Comparison of ENCODE assay signal across 18 cellular contexts in genomic region chr13:98233127-98233526, GRCh38. TPM values are rescaled to one million over a fixed set of nuclear protein-coding genes. Genes with fewer than 3 reads are reported as not detected.
"Had no signal": no experiment of that assay in that cellular context is flagged by ENCODE, and none has a peak within 500 bp of the region (broad histone marks: within the 10 kb centered on the region; RNA-seq: fewer than 3 reads in every experiment).

No MANE protein-coding gene starts in this region.

- H3K27me3 Mint-ChIP-seq: stimulated activated memory B cell treated with anti-CD40 and anti-IgM and Interleukin-4, amounts not matched to agents 10 μg/mL and 1 μg/mL and 100 μg/mL, for 72 hours had no signal

- H3K9me3 Mint-ChIP-seq: activated naive CD4-positive, alpha-beta T cell treated with anti-CD3 and anti-CD28 coated beads, Interleukin-2, amount 50 U/mL, for 24 hours; activated T-cell treated with anti-CD3 and anti-CD28 coated beads, Interleukin-2, amount 50 U/mL, for 24 hours; natural killer cell treated with Interleukin-12 subunit alpha and Interleukin-12 subunit beta and Interleukin-15 and Interleukin-18, amount 100 ng/mL, for 72 hours; stimulated activated memory B cell treated with anti-CD40 and anti-IgM and Interleukin-4, amounts not matched to agents 10 μg/mL and 1 μg/mL and 100 μg/mL, for 72 hours had no signal

- H3K36me3 Mint-ChIP-seq: activated CD8-positive, alpha-beta memory T cell treated with anti-CD3 and anti-CD28 coated beads, Interleukin-2, amount 10 ng/mL, durations not matched to agents 7 days and 5 days; activated naive CD4-positive, alpha-beta T cell treated with anti-CD3 and anti-CD28 coated beads, Interleukin-2, amount 50 U/mL, for 24 hours; natural killer cell treated with Interleukin-12 subunit alpha and Interleukin-12 subunit beta and Interleukin-15 and Interleukin-18, amount 100 ng/mL, for 72 hours; stimulated activated memory B cell treated with anti-CD40 and anti-IgM and Interleukin-4, amounts not matched to agents 10 μg/mL and 1 μg/mL and 100 μg/mL, for 72 hours had no signal

- DNase-seq: activated CD4-positive, alpha-beta T cell treated with anti-CD3 and anti-CD28 coated beads, Interleukin-2, amount 50 U/mL, for 48 hours; activated CD4-positive, CD25-positive, alpha-beta regulatory T cell treated with anti-CD3 and anti-CD28 coated beads, Interleukin-2, amount 50 U/mL, for 72 hours; activated CD8-positive, alpha-beta memory T cell treated with anti-CD3 and anti-CD28 coated beads, Interleukin-2, amount 10 ng/mL, durations not matched to agents 7 days and 5 days; activated effector memory CD4-positive, alpha-beta T cell treated with Interleukin-2 at 50 U/mL for 16 hours; activated T-cell treated with anti-CD3 and anti-CD28 coated beads, Interleukin-2, amount 50 U/mL, for 24 hours; amygdala; brain microvascular endothelial cell; dermis blood vessel endothelial cell; endodermal cell; left cardiac atrium; mammary epithelial cell; pancreas had no signal

- H3K27ac Mint-ChIP-seq: activated CD8-positive, alpha-beta memory T cell treated with anti-CD3 and anti-CD28 coated beads, Interleukin-2, amount 10 ng/mL, durations not matched to agents 7 days and 5 days; activated naive CD4-positive, alpha-beta T cell treated with anti-CD3 and anti-CD28 coated beads, Interleukin-2, amount 50 U/mL, for 24 hours; activated T-cell treated with anti-CD3 and anti-CD28 coated beads, Interleukin-2, amount 50 U/mL, for 24 hours; endodermal cell; natural killer cell treated with Interleukin-12 subunit alpha and Interleukin-12 subunit beta and Interleukin-15 and Interleukin-18, amount 100 ng/mL, for 72 hours; stimulated activated memory B cell treated with anti-CD40 and anti-IgM and Interleukin-4, amounts not matched to agents 10 μg/mL and 1 μg/mL and 100 μg/mL, for 72 hours had no signal

- ATAC-seq: activated CD8-positive, alpha-beta memory T cell treated with anti-CD3 and anti-CD28 coated beads, Interleukin-2, amount 10 ng/mL, durations not matched to agents 7 days and 5 days; left cardiac atrium; stimulated activated memory B cell treated with anti-CD40 and anti-IgM and Interleukin-4, amounts not matched to agents 10 μg/mL and 1 μg/mL and 100 μg/mL, for 72 hours had no signal

- H3K4me1 Mint-ChIP-seq: activated CD8-positive, alpha-beta memory T cell treated with anti-CD3 and anti-CD28 coated beads, Interleukin-2, amount 10 ng/mL, durations not matched to agents 7 days and 5 days; activated naive CD4-positive, alpha-beta T cell treated with anti-CD3 and anti-CD28 coated beads, Interleukin-2, amount 50 U/mL, for 24 hours; stimulated activated memory B cell treated with anti-CD40 and anti-IgM and Interleukin-4, amounts not matched to agents 10 μg/mL and 1 μg/mL and 100 μg/mL, for 72 hours had no signal

- H3K4me3 Mint-ChIP-seq: activated CD8-positive, alpha-beta memory T cell treated with anti-CD3 and anti-CD28 coated beads, Interleukin-2, amount 10 ng/mL, durations not matched to agents 7 days and 5 days; activated naive CD4-positive, alpha-beta T cell treated with anti-CD3 and anti-CD28 coated beads, Interleukin-2, amount 50 U/mL, for 24 hours; activated T-cell treated with anti-CD3 and anti-CD28 coated beads, Interleukin-2, amount 50 U/mL, for 24 hours; endodermal cell; natural killer cell treated with Interleukin-12 subunit alpha and Interleukin-12 subunit beta and Interleukin-15 and Interleukin-18, amount 100 ng/mL, for 72 hours; stimulated activated memory B cell treated with anti-CD40 and anti-IgM and Interleukin-4, amounts not matched to agents 10 μg/mL and 1 μg/mL and 100 μg/mL, for 72 hours had no signal

RNA-seq across cellular contexts. Expression of gene RNF113B, which starts 56.1 kb away (rescaled TPM):
- total RNA-seq: activated CD8-positive, alpha-beta memory T cell treated with anti-CD3 and anti-CD28 coated beads, Interleukin-2, amount 10 ng/mL, durations not matched to agents 7 days and 5 days; dermis blood vessel endothelial cell; endodermal cell; hepatocyte; left cardiac atrium; mammary epithelial cell; natural killer cell treated with Interleukin-12 subunit alpha and Interleukin-12 subunit beta and Interleukin-15 and Interleukin-18, amount 100 ng/mL, for 72 hours; pancreas; T-helper 2 cell treated with Interferon-gamma antibody and Interleukin-4, amounts not matched to agents 100 ng/mL and 5 ng/mL, for 36 hours; tibial nerve had no signal
